In genomic region chr21:17348357-17348756, GRCh38 we compare ENCODE assay signal across 11 cellular contexts.
"Had no signal": no experiment of that assay in that cellular context is flagged by ENCODE, and none has a peak within 500 bp of the region (broad histone marks: within the 10 kb centered on the region; RNA-seq: fewer than 3 reads in every experiment).

No MANE protein-coding gene starts in this region.

- H2AFZ ChIP-seq: GM23248, GM23338 had no signal

- H3K4me3 ChIP-seq: GM23248, GM23338, HAP-1 had no signal

- H3K9ac ChIP-seq: GM23248 had no signal

- ATAC-seq: GM23338, HCT116 had no signal

- H3K4me1 ChIP-seq: HAP-1 had no signal

- H3K4me2 ChIP-seq: GM23338 had no signal

- H3K9me3 ChIP-seq: HAP-1 had no signal

- H3K36me3 ChIP-seq: HAP-1 had no signal

- FAIRE-seq: H1, H54 had no signal

- H3K27ac ChIP-seq: GM23248 had no signal

- DNase-seq: GM23248, GOT3, H7, H9, HCEC 1CT, HFFc6 had no signal
